In genomic region chr1:241265428-241265827, GRCh38 we compare ENCODE assay signal across 1 cellular context.
TF ChIP-seq lines count a peak whose summit lies in the region.

No MANE protein-coding gene starts in this region.

TF ChIP-seq in GM23338, 12 proteins besides CTCF, POLR2A, EP300 and RAD21 (continued from another document):
- TF ChIP-seq REST (IDR thresholded peaks at IDR 0.05; ENCODE audit: unreplicated experiment) = no peak
- no peak for TF ChIP-seq NANOG (IDR thresholded peaks at IDR 0.05; ENCODE audit: borderline replicate concordance)
- TF ChIP-seq ZNF114 (CRISPR knock-in tag; IDR thresholded peaks at IDR 0.05) = no peak
- TF ChIP-seq ZNF331 (CRISPR knock-in tag; IDR thresholded peaks at IDR 0.05; ENCODE audit: low read depth) = no peak
